ENCODE assay signal across 24 cellular contexts in genomic region chr1:103156966-103157365, GRCh38. TPM values are rescaled to one million over a fixed set of nuclear protein-coding genes. Genes with fewer than 3 reads are reported as not detected.
A peak's percentile ranks its signal among the peaks of the same experiment; 100 is the strongest.
DNase-seq lines count a peak whose midpoint lies in the region; FAIRE-seq and TF ChIP-seq lines count a peak whose summit lies in the region.
"Had no signal": no experiment of that assay in that cellular context is flagged by ENCODE, and none has a peak within 500 bp of the region (broad histone marks: within the 10 kb centered on the region; RNA-seq: fewer than 3 reads in every experiment).

No MANE protein-coding gene starts in this region.

- TF ChIP-seq CTCF in choroid plexus epithelial cell (conservative IDR thresholded peaks at IDR 0.05; ENCODE audit: low read depth, low read length) = no peak

- no peak overlapping the region for H3K4me3 ChIP-seq in choroid plexus epithelial cell (ENCODE audit: low read depth, low read length)
- H3K4me3 ChIP-seq: BLaER1 treated with 17β-estradiol and CSF1 and Interleukin-3, amounts not matched to agents 10 nM and 100 nM; GM23248; Peyer's patch; tibial nerve had no signal

- FAIRE-seq in GM12891 (lab: Jason Lieb, UNC) = no peak
- FAIRE-seq: keratinocyte had no signal

- no peak for TF ChIP-seq POLR2A in GM12891 (IDR thresholded peaks at IDR 0.05; ENCODE audit: low read depth, low read length)

- DNase-seq in GM03348 (ENCODE audit: low spot score) (peak; percentile 26), RPMI7951 (ENCODE audit: low read depth) (peak; percentile 28), choroid plexus epithelial cell (ENCODE audit: low read depth) (peak; percentile 42), myocyte (ENCODE audit: low read depth) (peak; percentile 68), GM12891 (ENCODE audit: insufficient read length, low spot score) (no peak), COLO829 (ENCODE audit: low spot score) (no peak), cortex of kidney (lab: John Stamatoyannopoulos, UW) (no peak)
- no peak for DNase-seq in activated effector memory CD4-positive, alpha-beta T cell treated with Interleukin-2 at 50 U/mL for 16 hours
- DNase-seq: activated CD4-positive, alpha-beta T cell treated with anti-CD3 and anti-CD28 coated beads, Interleukin-2, amount 50 U/mL, for 1 hour; activated CD4-positive, CD25-positive, alpha-beta regulatory T cell; activated gamma-delta T cell; activated naive CD8-positive, alpha-beta T cell treated with anti-CD3 and anti-CD28 coated beads for 36 hours; activated T-cell treated with anti-CD3 and anti-CD28 coated beads, Interleukin-2, amount 50 U/mL, for 1 hour; GM23248; Kasumi-1; naive B cell; NCI-H1436 treated with DMSO at 0.1 percent for 48 hours; NCI-H748 treated with DMSO at 0.1 percent for 48 hours; Peyer's patch; SHP77 treated with DMSO at 0.1 percent for 48 hours; stimulated activated CD4-positive, alpha-beta T cell treated with anti-CD3 and anti-CD28 coated beads, Interleukin-4, amount 100 ng/mL, for 24 hours had no signal

TF ChIP-seq in GM12891, 5 proteins besides CTCF, POLR2A, EP300 and RAD21:
- TF ChIP-seq PAX5 (IDR thresholded peaks at IDR 0.05; ENCODE audit: insufficient read depth, low read length, severe bottlenecking) (no peak), POU2F2 (IDR thresholded peaks at IDR 0.05; ENCODE audit: low read depth, low read length) (no peak), POLR2AphosphoS5 (IDR thresholded peaks at IDR 0.05; ENCODE audit: low read depth, low read length) (no peak)

RNA-seq across cellular contexts. Expression of gene COL11A1, which starts 48.6 kb away (rescaled TPM):
- total RNA-seq in RPMI7951 (2014; rRNA removed; shearing (Covaris generic)) = 10.4 and 19.0 TPM in 2 replicates
- total RNA-seq in myocyte = 117 and 120 TPM in 2 replicates
- 997 TPM for polyA plus RNA-seq in myocyte (2012)
- 0.05 TPM for polyA plus RNA-seq in GM12891 (2012; ENCODE audit: low read depth, missing spikeins)
- total RNA-seq: activated naive CD8-positive, alpha-beta T cell treated with anti-CD3 and anti-CD28 coated beads for 36 hours had no signal

Comparison
In these comparisons a context has a peak if more than half of its experiments do, and no peak if none do; other contexts are left out.
1. DNase-seq: peak in GM03348 (single experiment), RPMI7951 (single experiment), choroid plexus epithelial cell (single experiment) and myocyte (single experiment); none in GM12891 (single experiment), COLO829 (single experiment), cortex of kidney (single experiment) and activated effector memory CD4-positive, alpha-beta T cell treated with Interleukin-2 at 50 U/mL for 16 hours (single experiment).